Comparison of ENCODE assay signal across 2 cellular contexts in the genomic region with DNA sequence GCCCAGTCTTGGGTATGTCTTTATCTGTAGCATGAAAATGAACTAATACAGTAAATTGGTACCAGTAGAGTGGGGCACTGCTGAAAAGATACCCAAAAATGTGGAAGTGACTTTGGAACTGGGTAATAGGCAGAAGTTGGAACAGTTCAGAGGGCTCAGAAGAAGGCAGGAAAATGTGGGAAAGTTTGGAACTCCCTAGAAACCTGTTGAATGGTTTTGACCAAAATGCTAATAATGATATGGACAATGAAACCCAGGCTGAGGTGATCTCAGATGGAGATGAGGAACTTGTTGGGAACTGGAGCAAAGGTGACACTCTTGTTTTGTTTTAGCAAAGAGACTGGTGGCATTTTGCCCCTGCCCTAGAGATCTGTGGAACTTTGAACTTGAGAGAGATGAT. TPM values are rescaled to one million over a fixed set of nuclear protein-coding genes. Genes with fewer than 3 reads are reported as not detected.
"Had no signal": no experiment of that assay in that cellular context is flagged by ENCODE, and none has a peak within 500 bp of the region (broad histone marks: within the 10 kb centered on the region; RNA-seq: fewer than 3 reads in every experiment).

No MANE protein-coding gene starts in this region.

RNA-seq across cellular contexts. Expression of a gene that starts 20.3 kb away (rescaled TPM):
- total RNA-seq: G401, GM12878 had no signal
- polyA plus RNA-seq: GM12878 had no signal

RNA-seq across cellular contexts. Expression of a gene that starts 24.3 kb away (rescaled TPM):
- total RNA-seq: GM12878 had no signal
